ENCODE assay signal across 8 cellular contexts in genomic region chr11:2927851-2928604, GRCh38. TPM values are rescaled to one million over a fixed set of nuclear protein-coding genes. Genes with fewer than 3 reads are reported as not detected.
DNase-seq lines count a peak whose midpoint lies in the region; ATAC-seq lines count a peak whose summit lies in the region.

No MANE protein-coding gene starts in this region.

- H3K27ac Mint-ChIP-seq in activated CD4-positive, alpha-beta T cell treated with anti-CD3 and anti-CD28 coated beads, Interleukin-2, amount 10 ng/mL, durations not matched to agents 7 days and 5 days, result no peak overlapping the region
- peak overlapping the region; percentile 40 to 72 for H3K27ac Mint-ChIP-seq in activated naive CD4-positive, alpha-beta T cell treated with anti-CD3 and anti-CD28 coated beads, Interleukin-2, amount 50 U/mL, for 72 hours
- peak overlapping the region in 1 of 2 donors; percentile 54 for H3K27ac Mint-ChIP-seq in stimulated activated naive CD8-positive, alpha-beta T cell treated with anti-CD3 and anti-CD28 coated beads, Interleukin-15, amount 100 ng/mL, for 72 hours

- peak overlapping the region; percentile 27 for H3K4me3 Mint-ChIP-seq in activated CD4-positive, alpha-beta T cell treated with anti-CD3 and anti-CD28 coated beads, Interleukin-2, amount 10 ng/mL, durations not matched to agents 7 days and 5 days
- H3K4me3 Mint-ChIP-seq in stimulated activated naive CD8-positive, alpha-beta T cell treated with anti-CD3 and anti-CD28 coated beads, Interleukin-15, amount 100 ng/mL, for 72 hours, result peak overlapping the region; percentile 71 to 89

- ATAC-seq in activated naive CD4-positive, alpha-beta T cell treated with anti-CD3 and anti-CD28 coated beads, Interleukin-2, amount 50 U/mL, for 72 hours, result no peak
- ATAC-seq in stimulated activated naive CD8-positive, alpha-beta T cell treated with anti-CD3 and anti-CD28 coated beads, Interleukin-15, amount 100 ng/mL, for 72 hours, result no peak
- ATAC-seq in GM18867 (IDR thresholded peaks at IDR 0.05; ENCODE audit: unreplicated experiment) (no peak), HG03139 (IDR thresholded peaks at IDR 0.05; ENCODE audit: unreplicated experiment) (no peak), GM21786 (IDR thresholded peaks at IDR 0.05; ENCODE audit: unreplicated experiment) (no peak)

- DNase-seq in activated CD4-positive, alpha-beta T cell treated with anti-CD3 and anti-CD28 coated beads, Interleukin-2, amount 10 ng/mL, durations not matched to agents 7 days and 5 days, result no peak
- DNase-seq in activated CD4-positive, alpha-beta T cell treated with anti-CD3 and anti-CD28 coated beads for 4 hours, result no peak
- DNase-seq in activated naive CD4-positive, alpha-beta T cell treated with anti-CD3 and anti-CD28 coated beads, Interleukin-2, amount 50 U/mL, for 72 hours (ENCODE audit: low spot score in 2 of 2), result no peak
- peak; percentile 72 for DNase-seq in hepatic stellate cell (ENCODE audit: low spot score)
- DNase-seq in stimulated activated naive CD8-positive, alpha-beta T cell treated with anti-CD3 and anti-CD28 coated beads, Interleukin-15, amount 100 ng/mL, for 72 hours, result no peak

- POLR2A ChIA-PET in activated CD4-positive, alpha-beta T cell treated with anti-CD3 and anti-CD28 coated beads, Interleukin-2, amount 10 ng/mL, durations not matched to agents 7 days and 5 days (lab: Charles Lee), result no interaction called here

- CTCF ChIA-PET in activated CD4-positive, alpha-beta T cell treated with anti-CD3 and anti-CD28 coated beads, Interleukin-2, amount 10 ng/mL, durations not matched to agents 7 days and 5 days (lab: Charles Lee), result interaction anchor here (1.7 to 2.1 kb wide), 3 partner anchors 35 to 527 kb away, joined by 5 to 7 read pairs (median 5); partner anchors contain the start of gene TSSC4

- peaks cover 26% of the 10 kb centered on the region for H3K4me1 Mint-ChIP-seq in activated CD4-positive, alpha-beta T cell treated with anti-CD3 and anti-CD28 coated beads, Interleukin-2, amount 10 ng/mL, durations not matched to agents 7 days and 5 days
- peaks cover 49% of the 10 kb centered on the region for H3K4me1 Mint-ChIP-seq in stimulated activated naive CD8-positive, alpha-beta T cell treated with anti-CD3 and anti-CD28 coated beads, Interleukin-15, amount 100 ng/mL, for 72 hours

- peaks cover 30% of the 10 kb centered on the region for H3K27me3 Mint-ChIP-seq in activated CD4-positive, alpha-beta T cell treated with anti-CD3 and anti-CD28 coated beads, Interleukin-2, amount 10 ng/mL, durations not matched to agents 7 days and 5 days
- peaks cover 39% of the 10 kb centered on the region for H3K27me3 Mint-ChIP-seq in stimulated activated naive CD8-positive, alpha-beta T cell treated with anti-CD3 and anti-CD28 coated beads, Interleukin-15, amount 100 ng/mL, for 72 hours

- peaks cover 2% of the 10 kb centered on the region for H3K9me3 Mint-ChIP-seq in activated CD4-positive, alpha-beta T cell treated with anti-CD3 and anti-CD28 coated beads, Interleukin-2, amount 10 ng/mL, durations not matched to agents 7 days and 5 days
- H3K9me3 Mint-ChIP-seq in activated naive CD4-positive, alpha-beta T cell treated with anti-CD3 and anti-CD28 coated beads, Interleukin-2, amount 50 U/mL, for 72 hours, result no peaks in the 10 kb centered on the region
- H3K9me3 Mint-ChIP-seq in stimulated activated naive CD8-positive, alpha-beta T cell treated with anti-CD3 and anti-CD28 coated beads, Interleukin-15, amount 100 ng/mL, for 72 hours, result no peaks in the 10 kb centered on the region

- no peaks in the 10 kb centered on the region for H3K36me3 Mint-ChIP-seq in activated CD4-positive, alpha-beta T cell treated with anti-CD3 and anti-CD28 coated beads, Interleukin-2, amount 10 ng/mL, durations not matched to agents 7 days and 5 days (ENCODE audit: low read depth)
- H3K36me3 Mint-ChIP-seq in activated naive CD4-positive, alpha-beta T cell treated with anti-CD3 and anti-CD28 coated beads, Interleukin-2, amount 50 U/mL, for 72 hours, result no peaks in the 10 kb centered on the region

RNA-seq across cellular contexts. Expression of gene PHLDA2, which starts 1.2 kb away (rescaled TPM):
- total RNA-seq in activated CD4-positive, alpha-beta T cell treated with anti-CD3 and anti-CD28 coated beads, Interleukin-2, amount 10 ng/mL, durations not matched to agents 7 days and 5 days, result under 1 TPM; 0.35 to 0.45 TPM
- total RNA-seq in activated naive CD4-positive, alpha-beta T cell treated with anti-CD3 and anti-CD28 coated beads, Interleukin-2, amount 50 U/mL, for 72 hours, result 1 to 10 TPM; 3.6 to 5.9 TPM

RNA-seq across cellular contexts. Expression of gene CDKN1C, which starts 42.5 kb away (rescaled TPM):
- total RNA-seq in activated CD4-positive, alpha-beta T cell treated with anti-CD3 and anti-CD28 coated beads, Interleukin-2, amount 10 ng/mL, durations not matched to agents 7 days and 5 days, result under 1 TPM; 0.29 to 0.40 TPM
- 1 to 10 TPM; 1.5 to 1.8 TPM for total RNA-seq in activated naive CD4-positive, alpha-beta T cell treated with anti-CD3 and anti-CD28 coated beads, Interleukin-2, amount 50 U/mL, for 72 hours
